In the genomic region with DNA sequence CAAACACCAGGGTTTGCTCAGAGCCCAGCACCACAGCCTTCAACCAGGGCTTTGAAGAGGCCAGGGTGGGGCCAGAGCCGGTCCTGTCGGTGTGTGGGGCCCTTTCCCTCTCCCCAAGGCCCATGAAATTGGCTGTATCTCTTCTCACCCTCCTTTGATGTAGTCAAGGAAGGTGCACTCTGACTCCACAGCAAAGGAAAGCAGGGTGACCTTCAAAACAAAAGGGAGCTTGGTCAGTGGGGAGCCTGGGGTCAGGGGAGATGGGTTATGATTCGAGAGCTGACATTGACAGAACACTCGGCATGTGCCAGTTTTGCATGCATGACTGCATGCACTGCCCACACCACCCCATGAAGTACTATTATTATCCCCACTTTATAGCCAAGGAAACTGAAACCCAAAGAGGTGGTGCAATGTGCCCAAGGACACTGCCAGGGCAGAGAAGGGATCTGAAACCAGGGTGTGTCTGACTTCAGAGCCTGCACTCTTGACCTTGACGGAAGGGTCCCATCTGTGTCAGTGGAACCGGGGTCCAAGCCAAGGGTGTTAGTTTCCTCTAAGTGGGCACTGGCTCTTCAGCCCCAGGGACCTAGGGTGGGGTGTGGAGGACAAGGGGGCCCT, we compare ENCODE assay signal across 10 cellular contexts. TPM values are rescaled to one million over a fixed set of nuclear protein-coding genes. Genes with fewer than 3 reads are reported as not detected.
DNase-seq lines count a peak whose midpoint lies in the region; ATAC-seq and TF ChIP-seq lines count a peak whose summit lies in the region.
"Had no signal": no experiment of that assay in that cellular context is flagged by ENCODE, and none has a peak within 500 bp of the region (broad histone marks: within the 10 kb centered on the region; RNA-seq: fewer than 3 reads in every experiment).

No MANE protein-coding gene starts in this region.

- DNase-seq in lower lobe of right lung (no peak), foreskin melanocyte (no peak), activated gamma-delta T cell (lab: John Stamatoyannopoulos, UW) (no peak), OCI-M2 (lab: John Stamatoyannopoulos, UW; ENCODE audit: unreplicated experiment) (no peak)
- DNase-seq: GF-D8, midbrain had no signal

- H3K4me3 ChIP-seq in OCI-LY3 (ENCODE audit: low read length): no peak overlapping the region
- no peak overlapping the region for H3K4me3 ChIP-seq in lower lobe of right lung

- TF ChIP-seq POLR2A in GM18505 (IDR thresholded peaks at IDR 0.05; ENCODE audit: borderline replicate concordance, extremely low read depth, insufficient read depth, insufficient read length): no peak

- H3K9ac ChIP-seq in OCI-LY3 (ENCODE audit: low read length): peak overlapping the region; percentile 5; the same call in 1 of the 2 replicates

- H3K27ac ChIP-seq in OCI-LY3 (ENCODE audit: low read length) (peak overlapping the region; percentile 14; the same call in 1 of the 2 replicates), lower lobe of right lung (no peak overlapping the region)

- no peaks in the 10 kb centered on the region for H3K9me3 ChIP-seq in OCI-LY3 (ENCODE audit: insufficient read depth, low read length)
- no peaks in the 10 kb centered on the region for H3K9me3 ChIP-seq in lower lobe of right lung

- peak overlapping the region; percentile 52 for H3K4me2 ChIP-seq in OCI-LY3 (ENCODE audit: low read length)

- H3K27me3 ChIP-seq in OCI-LY3 (ENCODE audit: low read depth, low read length) (no peaks in the 10 kb centered on the region), lower lobe of right lung (ENCODE audit: low read depth) (no peaks in the 10 kb centered on the region)

- TF ChIP-seq CTCF in OCI-LY3 (IDR thresholded peaks at IDR 0.05; ENCODE audit: low read depth, low read length) (no peak), lower lobe of right lung (IDR thresholded peaks at IDR 0.05) (no peak)

- intact Hi-C loops in lower lobe of right lung (cut with DNase I): loop anchor here (10.0 kb wide), 1 partner anchor 128 kb away; no protein-coding TSS in a partner anchor

- ATAC-seq in GM18505 (IDR thresholded peaks at IDR 0.05; ENCODE audit: unreplicated experiment) (peak; percentile 40), GM21447 (IDR thresholded peaks at IDR 0.05; ENCODE audit: unreplicated experiment) (peak; percentile 41), lower lobe of right lung (peak; percentile 61 to 78), HG03521 (IDR thresholded peaks at IDR 0.05; ENCODE audit: unreplicated experiment) (no peak)

- no peak overlapping the region for H2AFZ ChIP-seq in OCI-LY3 (ENCODE audit: low read depth, low read length)

- peaks cover 64% of the 10 kb centered on the region for H3K4me1 ChIP-seq in OCI-LY3 (ENCODE audit: low read length)
- peaks cover 29% of the 10 kb centered on the region for H3K4me1 ChIP-seq in lower lobe of right lung

- H3K79me2 ChIP-seq in OCI-LY3 (ENCODE audit: low read length): no peaks in the 10 kb centered on the region

- no peaks in the 10 kb centered on the region for H4K20me1 ChIP-seq in OCI-LY3 (ENCODE audit: insufficient read depth, low read length)

- H3K36me3 ChIP-seq in OCI-LY3 (replicated peaks; ENCODE audit: low read depth, low read length) (peaks cover 2% of the 10 kb centered on the region), lower lobe of right lung (no peaks in the 10 kb centered on the region)

RNA-seq across cellular contexts. Expression of a gene that starts 55.4 kb away (rescaled TPM):
- total RNA-seq in lower lobe of right lung: 0.95 TPM
